16 cellular contexts compared by ENCODE assay signal in genomic region chr5:28468121-28468520, GRCh38.
DNase-seq lines count a peak whose midpoint lies in the region; ATAC-seq and TF ChIP-seq lines count a peak whose summit lies in the region.
"Had no signal": no experiment of that assay in that cellular context is flagged by ENCODE, and none has a peak within 500 bp of the region (broad histone marks: within the 10 kb centered on the region; RNA-seq: fewer than 3 reads in every experiment).

No MANE protein-coding gene starts in this region.

- H4K20me1 ChIP-seq in BLaER1: no peaks in the 10 kb centered on the region

- no peak overlapping the region for H3K4me3 Mint-ChIP-seq in chondrocyte (ENCODE audit: unreplicated experiment)
- H3K4me3 Mint-ChIP-seq: CD8-positive, alpha-beta memory T cell had no signal

- no peaks in the 10 kb centered on the region for H3K36me3 Mint-ChIP-seq in chondrocyte (ENCODE audit: low read depth)
- H3K36me3 Mint-ChIP-seq: CD8-positive, alpha-beta memory T cell had no signal

- intact Hi-C loops in left ventricle myocardium superior (cut with micrococcal nuclease): no loop called here

- peak; percentile 67 to 87 for DNase-seq in NOMO-1 (lab: John Stamatoyannopoulos, UW; ENCODE audit: unreplicated experiment in 2 of 2)
- DNase-seq in adipocyte (ENCODE audit: low read depth): peak; percentile 16
- no peak for DNase-seq in NCI-H526 treated with DMSO at 0.1 percent for 48 hours (lab: John Stamatoyannopoulos, UW)
- no peak for DNase-seq in NCI-H1105 (lab: John Stamatoyannopoulos, UW)
- DNase-seq in chondrocyte (ENCODE audit: low spot score): no peak
- DNase-seq in left ventricle myocardium superior: no peak
- DNase-seq: adrenal gland; CD8-positive, alpha-beta memory T cell; NCI-H1694 treated with DMSO at 0.1 percent for 48 hours; stimulated activated CD4-positive, alpha-beta T cell treated with anti-CD3 and anti-CD28 coated beads, Interleukin-2, amount 100 ng/mL, for 24 hours; testis had no signal

- H3K36me3 ChIP-seq in BLaER1 (no peaks in the 10 kb centered on the region), adipocyte (ENCODE audit: control insufficient read depth, insufficient read depth, low read length, severe bottlenecking) (no peaks in the 10 kb centered on the region)
- H3K36me3 ChIP-seq: adrenal gland, gastroesophageal sphincter, right atrium auricular region had no signal

- H3K4me2 ChIP-seq in BLaER1: peak overlapping the region; percentile 56

- H3K27me3 ChIP-seq in BLaER1 (no peaks in the 10 kb centered on the region), adipocyte (replicated peaks; ENCODE audit: control insufficient read depth, insufficient read depth, low read length) (no peaks in the 10 kb centered on the region)
- H3K27me3 ChIP-seq: adrenal gland, gastroesophageal sphincter, right atrium auricular region, testis had no signal

- H3K9ac ChIP-seq in BLaER1 (no peak overlapping the region), adipocyte (ENCODE audit: low read length) (no peak overlapping the region)

- no peak overlapping the region for H3K27ac Mint-ChIP-seq in chondrocyte (ENCODE audit: unreplicated experiment)
- H3K27ac Mint-ChIP-seq: CD8-positive, alpha-beta memory T cell had no signal

- TF ChIP-seq CTCF in chondrocyte (IDR thresholded peaks at IDR 0.05): no peak

- H3K27me3 Mint-ChIP-seq in chondrocyte (ENCODE audit: low read depth): peaks cover 6% of the 10 kb centered on the region
- H3K27me3 Mint-ChIP-seq: CD8-positive, alpha-beta memory T cell had no signal

- ATAC-seq in HG03342 (IDR thresholded peaks at IDR 0.05; ENCODE audit: unreplicated experiment): peak; percentile 72
- no peak for ATAC-seq in left ventricle myocardium superior
- ATAC-seq: gastroesophageal sphincter, Right ventricle myocardium inferior had no signal

- peak overlapping the region; percentile 77 for H3K27ac ChIP-seq in BLaER1
- H3K27ac ChIP-seq: adrenal gland, gastroesophageal sphincter, right atrium auricular region, testis had no signal

- H3K4me3 ChIP-seq in BLaER1 (no peak overlapping the region; the same call in 1 of the 2 replicates), adipocyte (ENCODE audit: low read length) (no peak overlapping the region)
- H3K4me3 ChIP-seq: adrenal gland, gastroesophageal sphincter, right atrium auricular region, testis had no signal

- 0 out of 2 replicates have a peak, but pooled peaks cover 4% of the 10 kb centered on the region for H3K9me3 ChIP-seq in BLaER1
- peaks cover 3% of the 10 kb centered on the region for H3K9me3 ChIP-seq in adipocyte (ENCODE audit: control insufficient read depth, low read length)
- H3K9me3 ChIP-seq: adrenal gland, gastroesophageal sphincter, right atrium auricular region, testis had no signal

- H3K4me1 Mint-ChIP-seq in chondrocyte (ENCODE audit: low read depth): no peaks in the 10 kb centered on the region
- H3K4me1 Mint-ChIP-seq: CD8-positive, alpha-beta memory T cell had no signal

- no peaks in the 10 kb centered on the region for H3K9me3 Mint-ChIP-seq in chondrocyte (ENCODE audit: low read depth)

- H3K4me1 ChIP-seq in BLaER1: peaks cover 14% of the 10 kb centered on the region
- no peaks in the 10 kb centered on the region for H3K4me1 ChIP-seq in adipocyte (ENCODE audit: control insufficient read depth, insufficient read depth, low read length)
- H3K4me1 ChIP-seq: adrenal gland, gastroesophageal sphincter, right atrium auricular region, testis had no signal

Comparison
In these comparisons a context has a peak if more than half of its experiments do, and no peak if none do; other contexts are left out.
1. DNase-seq: peak in NOMO-1 (2 of 2) and adipocyte (single experiment); none in NCI-H526 treated with DMSO at 0.1 percent for 48 hours (single experiment), NCI-H1105 (single experiment), chondrocyte (single experiment) and left ventricle myocardium superior (single experiment).